Comparison of ENCODE assay signal across 11 cellular contexts in genomic region chr14:49880267-49881064, GRCh38. TPM values are rescaled to one million over a fixed set of nuclear protein-coding genes. Genes with fewer than 3 reads are reported as not detected.
DNase-seq lines count a peak whose midpoint lies in the region; FAIRE-seq and TF ChIP-seq lines count a peak whose summit lies in the region.
"Had no signal": no experiment of that assay in that cellular context is flagged by ENCODE, and none has a peak within 500 bp of the region (broad histone marks: within the 10 kb centered on the region; RNA-seq: fewer than 3 reads in every experiment).

No MANE protein-coding gene starts in this region.

- peak overlapping the region; percentile 38 for H3K4me2 ChIP-seq in OCI-LY1 (ENCODE audit: low read length)

- H3K27ac Mint-ChIP-seq in activated CD4-positive, alpha-beta T cell treated with anti-CD3 and anti-CD28 coated beads, Interleukin-2, amount 10 ng/mL, durations not matched to agents 24 days and 14 days, result peak overlapping the region; percentile 76

- no peaks in the 10 kb centered on the region for H3K36me3 ChIP-seq in OCI-LY1 (ENCODE audit: insufficient read depth, low read length)
- H3K36me3 ChIP-seq in esophagus (ENCODE audit: control insufficient read depth in 2 of 2, insufficient read depth in 2 of 2, low read length in 1 of 2), result no peaks in the 10 kb centered on the region
- H3K36me3 ChIP-seq in small intestine (ENCODE audit: control insufficient read depth in 2 of 2, insufficient read depth in 2 of 2, low read length in 2 of 2), result no peaks in the 10 kb centered on the region
- H3K36me3 ChIP-seq: tibial artery had no signal

- H3K27ac ChIP-seq in OCI-LY1 (ENCODE audit: low read depth, low read length, poor library complexity, severe bottlenecking) (peak overlapping the region; percentile 69), esophagus (ENCODE audit: low read depth in 2 of 2, low read length in 1 of 2) (peak overlapping the region; percentile 26 to 82), small intestine (ENCODE audit: low read depth in 1 of 2, low read length in 1 of 2) (peak overlapping the region; percentile 36 to 56)
- H3K27ac ChIP-seq: tibial artery had no signal

- H3K79me2 ChIP-seq in OCI-LY1 (ENCODE audit: insufficient read depth, low read length), result no peaks in the 10 kb centered on the region

- H2AFZ ChIP-seq in OCI-LY1 (ENCODE audit: low read length), result no peak overlapping the region

- H3K27me3 Mint-ChIP-seq in activated CD4-positive, alpha-beta T cell treated with anti-CD3 and anti-CD28 coated beads, Interleukin-2, amount 10 ng/mL, durations not matched to agents 24 days and 14 days, result no peaks in the 10 kb centered on the region

- TF ChIP-seq CTCF in OCI-LY1 (IDR thresholded peaks at IDR 0.05; ENCODE audit: low read length), result no peak

- no peak overlapping the region for H3K4me3 ChIP-seq in OCI-LY1 (ENCODE audit: low read depth, low read length, poor library complexity, severe bottlenecking)
- H3K4me3 ChIP-seq in esophagus (ENCODE audit: low read depth in 1 of 2, low read length in 2 of 2), result no peak overlapping the region
- H3K4me3 ChIP-seq in small intestine (ENCODE audit: low read depth in 1 of 2, low read length in 2 of 2), result no peak overlapping the region
- H3K4me3 ChIP-seq: lung, tibial artery had no signal

- H3K9ac ChIP-seq in OCI-LY1 (ENCODE audit: low read length), result no peak overlapping the region; the same call in 1 of the 2 replicates

- DNase-seq in activated CD4-positive, alpha-beta T cell treated with anti-CD3 and anti-CD28 coated beads, Interleukin-2, amount 10 ng/mL, durations not matched to agents 24 days and 14 days, result no peak
- DNase-seq in activated CD4-positive, alpha-beta T cell treated with anti-CD3 and anti-CD28 coated beads for 4 hours, result no peak
- peak; percentile 78 for DNase-seq in small intestine
- DNase-seq in NCI-H82 treated with DMSO at 0.1 percent for 48 hours (lab: John Stamatoyannopoulos, UW; ENCODE audit: unreplicated experiment), result no peak
- no peak for DNase-seq in H4 (ENCODE audit: low spot score)
- DNase-seq in NCI-H2081 (lab: John Stamatoyannopoulos, UW), result no peak
- DNase-seq: tibial artery had no signal

- no peak overlapping the region for H3K4me3 Mint-ChIP-seq in activated CD4-positive, alpha-beta T cell treated with anti-CD3 and anti-CD28 coated beads, Interleukin-2, amount 10 ng/mL, durations not matched to agents 24 days and 14 days

- WGBS in esophagus, 2 donors, result 47 to 52% methylated on average over 9 of the region's 9 CpGs
- WGBS in small intestine, 3 donors, result 29 to 49% (median 33%) methylated on average over 9 of the region's 9 CpGs

- intact Hi-C loops in activated CD4-positive, alpha-beta T cell treated with anti-CD3 and anti-CD28 coated beads, Interleukin-2, amount 10 ng/mL, durations not matched to agents 24 days and 14 days (cut with micrococcal nuclease), result no loop called here

- H3K4me1 Mint-ChIP-seq in activated CD4-positive, alpha-beta T cell treated with anti-CD3 and anti-CD28 coated beads, Interleukin-2, amount 10 ng/mL, durations not matched to agents 24 days and 14 days, result peaks cover 25% of the 10 kb centered on the region

- H3K9me3 Mint-ChIP-seq in activated CD4-positive, alpha-beta T cell treated with anti-CD3 and anti-CD28 coated beads, Interleukin-2, amount 10 ng/mL, durations not matched to agents 24 days and 14 days, result no peaks in the 10 kb centered on the region

- H3K27me3 ChIP-seq in OCI-LY1 (ENCODE audit: insufficient read depth, low read length) (no peaks in the 10 kb centered on the region), esophagus (ENCODE audit: control insufficient read depth in 1 of 2, insufficient read depth in 2 of 2, low read length in 2 of 2) (no peaks in the 10 kb centered on the region), small intestine (ENCODE audit: control insufficient read depth in 2 of 2, insufficient read depth in 2 of 2, low read length in 2 of 2) (no peaks in the 10 kb centered on the region)
- H3K27me3 ChIP-seq: tibial artery had no signal

- H3K36me3 Mint-ChIP-seq in activated CD4-positive, alpha-beta T cell treated with anti-CD3 and anti-CD28 coated beads, Interleukin-2, amount 10 ng/mL, durations not matched to agents 24 days and 14 days (ENCODE audit: low read depth), result no peaks in the 10 kb centered on the region

- H4K20me1 ChIP-seq in OCI-LY1 (ENCODE audit: insufficient read depth, low read length), result no peaks in the 10 kb centered on the region

- H3K9me3 ChIP-seq in OCI-LY1 (ENCODE audit: low read length), result no peaks in the 10 kb centered on the region
- no peaks in the 10 kb centered on the region for H3K9me3 ChIP-seq in esophagus (ENCODE audit: control insufficient read depth in 2 of 2, insufficient read depth in 1 of 2, low read depth in 1 of 2, low read length in 1 of 2)
- H3K9me3 ChIP-seq in small intestine (ENCODE audit: control insufficient read depth, low read depth), result no peaks in the 10 kb centered on the region
- H3K9me3 ChIP-seq: tibial artery had no signal

- no peaks in the 10 kb centered on the region for H3F3A ChIP-seq in OCI-LY1 (ENCODE audit: insufficient read depth, low read length)

- no peak for FAIRE-seq in small intestine (lab: Jason Lieb, UNC)
- FAIRE-seq: endometrium had no signal

- H3K4me1 ChIP-seq in OCI-LY1 (ENCODE audit: insufficient read depth, low read length, severe bottlenecking) (peaks cover 15% of the 10 kb centered on the region), esophagus (ENCODE audit: control insufficient read depth in 2 of 2, insufficient read depth in 2 of 2, low read length in 1 of 2) (no peaks in the 10 kb centered on the region), small intestine (ENCODE audit: control insufficient read depth in 2 of 2, insufficient read depth in 1 of 2, low read depth in 1 of 2, low read length in 1 of 2) (no peaks in the 10 kb centered on the region)
- H3K4me1 ChIP-seq: tibial artery had no signal

- no peaks in the 10 kb centered on the region for H3K9me2 ChIP-seq in OCI-LY1 (ENCODE audit: low read depth, low read length)

RNA-seq across cellular contexts. Expression of gene ARF6, which starts 12.4 kb away (rescaled TPM):
- 154 and 160 TPM in 2 replicates for total RNA-seq in activated CD4-positive, alpha-beta T cell treated with anti-CD3 and anti-CD28 coated beads, Interleukin-2, amount 10 ng/mL, durations not matched to agents 24 days and 14 days
- 100 to 1,000 TPM in 1 of 2 donors, 10 to 100 TPM in 1; 80.9 to 112 TPM for polyA plus RNA-seq in esophagus
- polyA plus RNA-seq in small intestine, result 10 to 100 TPM; 51.9 to 65.4 (median 64.6) TPM
- total RNA-seq in H4 (2014; rRNA removed; shearing (Covaris generic)), result 20.8 and 32.7 TPM in 2 replicates

RNA-seq across cellular contexts. Expression of gene NEMF, which starts 27.9 kb away (rescaled TPM):
- 65.8 and 75.4 TPM in 2 replicates for total RNA-seq in activated CD4-positive, alpha-beta T cell treated with anti-CD3 and anti-CD28 coated beads, Interleukin-2, amount 10 ng/mL, durations not matched to agents 24 days and 14 days
- polyA plus RNA-seq in esophagus (10 to 100 TPM; 19.9 to 40.2 TPM), small intestine (10 to 100 TPM; 19.6 to 33.5 (median 29.1) TPM)
- total RNA-seq in H4 (2014; rRNA removed; shearing (Covaris generic)), result 30.3 and 31.7 TPM in 2 replicates
